In genomic region chr1:240314845-240315746, GRCh38 we compare ENCODE assay signal across 24 cellular contexts.
DNase-seq lines count a peak whose midpoint lies in the region; ATAC-seq, FAIRE-seq and TF ChIP-seq lines count a peak whose summit lies in the region.
"Had no signal": no experiment of that assay in that cellular context is flagged by ENCODE, and none has a peak within 500 bp of the region (broad histone marks: within the 10 kb centered on the region; RNA-seq: fewer than 3 reads in every experiment).

No MANE protein-coding gene starts in this region.

- no peak for DNase-seq in D721Med (ENCODE audit: insufficient read length, low spot score)
- peak; percentile 71 for DNase-seq in adipocyte (ENCODE audit: low read depth)
- DNase-seq in fibroblast of the conjunctiva (ENCODE audit: low read depth), result peak; percentile 66
- peak; percentile 52 for DNase-seq in skeletal muscle cell (ENCODE audit: low read depth)
- DNase-seq in activated naive CD4-positive, alpha-beta T cell treated with anti-CD3 and anti-CD28 coated beads, Interleukin-2, amount 50 U/mL, for 72 hours (ENCODE audit: low spot score in 2 of 2), result no peak
- DNase-seq in kidney glomerular epithelial cell (lab: John Stamatoyannopoulos, UW), result no peak
- no peak for DNase-seq in ovary
- DNase-seq in nephron progenitor cell, result no peak
- DNase-seq: activated CD4-positive, alpha-beta T cell treated with anti-CD3 and anti-CD28 coated beads, Interleukin-2, amount 50 U/mL, for 4 hours; activated gamma-delta T cell treated with Interleukin-2 at 50 U/mL for 16 hours; activated T-cell treated with anti-CD3 and anti-CD28 coated beads for 4 hours; AML-193; DMS79 treated with DMSO at 0.1 percent for 48 hours; dorsolateral prefrontal cortex; erythroblast; H7; NCI-H1092; NCI-H2029; NCI-H510A treated with DMSO at 0.1 percent for 48 hours; nucleus accumbens; testis had no signal

- peaks cover 47% of the 10 kb centered on the region for H3K4me1 ChIP-seq in adipocyte (ENCODE audit: control insufficient read depth, insufficient read depth, low read length)
- peaks cover 3% of the 10 kb centered on the region for H3K4me1 ChIP-seq in ovary (ENCODE audit: insufficient read depth)
- H3K4me1 ChIP-seq: right atrium auricular region, testis had no signal

- peaks cover 3% of the 10 kb centered on the region for H3K27me3 Mint-ChIP-seq in nephron progenitor cell (ENCODE audit: low read depth, poor library complexity)

- no peak overlapping the region for H3K4me3 Mint-ChIP-seq in nephron progenitor cell
- H3K4me3 Mint-ChIP-seq: T-helper 2 cell treated with Interferon-gamma antibody and Interleukin-4, amounts not matched to agents 5 μg/mL and 100 μg/mL, for 36 hours had no signal

- no peaks in the 10 kb centered on the region for H3K36me3 Mint-ChIP-seq in activated naive CD4-positive, alpha-beta T cell treated with anti-CD3 and anti-CD28 coated beads, Interleukin-2, amount 50 U/mL, for 72 hours
- no peaks in the 10 kb centered on the region for H3K36me3 Mint-ChIP-seq in nephron progenitor cell (ENCODE audit: low read depth)

- no peak overlapping the region for H3K27ac ChIP-seq in ovary
- H3K27ac ChIP-seq: right atrium auricular region, SK-N-MC, testis had no signal

- no peak for TF ChIP-seq POLR2A in ovary (IDR thresholded peaks at IDR 0.05)

- WGBS in ovary, 3 donors, result 34 to 51% (median 43%) methylated on average over 3 of the region's 3 CpGs

- ATAC-seq in activated naive CD4-positive, alpha-beta T cell treated with anti-CD3 and anti-CD28 coated beads, Interleukin-2, amount 50 U/mL, for 72 hours, result no peak

- no peaks in the 10 kb centered on the region for H3K27me3 ChIP-seq in adipocyte (replicated peaks; ENCODE audit: control insufficient read depth, insufficient read depth, low read length)
- no peaks in the 10 kb centered on the region for H3K27me3 ChIP-seq in ovary
- H3K27me3 ChIP-seq: dorsolateral prefrontal cortex, right atrium auricular region, testis had no signal

- TF ChIP-seq CTCF in D721Med (IDR thresholded peaks at IDR 0.05; ENCODE audit: insufficient read depth, missing control alignments) (no peak), ovary (IDR thresholded peaks at IDR 0.05) (no peak), nephron progenitor cell (IDR thresholded peaks at IDR 0.05) (no peak)

- no peak overlapping the region for H3K9ac ChIP-seq in adipocyte (ENCODE audit: low read length)

- H3K27ac Mint-ChIP-seq in activated naive CD4-positive, alpha-beta T cell treated with anti-CD3 and anti-CD28 coated beads, Interleukin-2, amount 50 U/mL, for 72 hours, result no peak overlapping the region
- no peak overlapping the region for H3K27ac Mint-ChIP-seq in nephron progenitor cell
- H3K27ac Mint-ChIP-seq: T-helper 2 cell treated with Interferon-gamma antibody and Interleukin-4, amounts not matched to agents 5 μg/mL and 100 μg/mL, for 36 hours had no signal

- intact Hi-C loops in ovary (cut with DNase I), result loop anchor here in 1 of 4 donors (10.0 kb wide), 1 partner anchor 300 kb away; the partner anchor contains the start of gene GREM2

- peak; percentile 87 for FAIRE-seq in D721Med (lab: Jason Lieb, UNC)

- H3K36me3 ChIP-seq in adipocyte (ENCODE audit: control insufficient read depth, insufficient read depth, low read length, severe bottlenecking) (no peaks in the 10 kb centered on the region), ovary (no peaks in the 10 kb centered on the region)
- H3K36me3 ChIP-seq: right atrium auricular region had no signal

- H3K9me3 Mint-ChIP-seq in activated naive CD4-positive, alpha-beta T cell treated with anti-CD3 and anti-CD28 coated beads, Interleukin-2, amount 50 U/mL, for 72 hours, result peaks cover 0 to 15% of the 10 kb centered on the region in 2 donors
- H3K9me3 Mint-ChIP-seq in nephron progenitor cell, result no peaks in the 10 kb centered on the region

- TF ChIP-seq EP300 in ovary (IDR thresholded peaks at IDR 0.05), result no peak

- H3K4me3 ChIP-seq in adipocyte (ENCODE audit: low read length), result no peak overlapping the region
- no peak overlapping the region for H3K4me3 ChIP-seq in skeletal muscle cell (ENCODE audit: low read depth, low read length)
- no peak overlapping the region for H3K4me3 ChIP-seq in ovary
- H3K4me3 ChIP-seq: dorsolateral prefrontal cortex, right atrium auricular region, SK-N-MC, testis had no signal

- peaks cover 4% of the 10 kb centered on the region for H3K4me1 Mint-ChIP-seq in nephron progenitor cell

- H3K9me3 ChIP-seq in adipocyte (ENCODE audit: control insufficient read depth, low read length) (no peaks in the 10 kb centered on the region), ovary (no peaks in the 10 kb centered on the region)
- H3K9me3 ChIP-seq: right atrium auricular region, testis had no signal

Comparison
In these comparisons a context has a peak if more than half of its experiments do, and no peak if none do; other contexts are left out.
1. DNase-seq: peak in adipocyte (single experiment), fibroblast of the conjunctiva (single experiment) and skeletal muscle cell (single experiment); none in D721Med (single experiment), activated naive CD4-positive, alpha-beta T cell treated with anti-CD3 and anti-CD28 coated beads, Interleukin-2, amount 50 U/mL, for 72 hours (0 of 2), kidney glomerular epithelial cell (single experiment), ovary (0 of 5) and nephron progenitor cell (single experiment).